In genomic region chr9:123099548-123099947, GRCh38 we compare ENCODE assay signal across 23 cellular contexts.
DNase-seq lines count a peak whose midpoint lies in the region; ATAC-seq, FAIRE-seq and TF ChIP-seq lines count a peak whose summit lies in the region.
"Had no signal": no experiment of that assay in that cellular context is flagged by ENCODE, and none has a peak within 500 bp of the region (broad histone marks: within the 10 kb centered on the region; RNA-seq: fewer than 3 reads in every experiment).

No MANE protein-coding gene starts in this region.

- no peak overlapping the region for H3K4ac ChIP-seq in mesendoderm (ENCODE audit: low read depth, low read length)

- ATAC-seq in activated naive CD8-positive, alpha-beta T cell treated with anti-CD3 and anti-CD28 coated beads, Interleukin-2, amount 50 U/mL, for 24 hours = no peak
- peak; percentile 18; the same call in 2 of the 3 replicates for ATAC-seq in HepG2
- no peak for ATAC-seq in HG02870 (IDR thresholded peaks at IDR 0.05; ENCODE audit: unreplicated experiment)
- no peak for ATAC-seq in GM18511 (IDR thresholded peaks at IDR 0.05; ENCODE audit: unreplicated experiment)

- no peak overlapping the region for H2AK5ac ChIP-seq in mesendoderm (ENCODE audit: low read length)

- TF ChIP-seq EP300 in HepG2 (IDR thresholded peaks at IDR 0.05; ENCODE audit: low read depth in 2 of 2, low read length in 2 of 2) (no peak), HepG2 (CRISPR knock-in tag; IDR thresholded peaks at IDR 0.05; ENCODE audit: borderline replicate concordance) (no peak)

- no peak overlapping the region for H2BK15ac ChIP-seq in mesendoderm (replicated peaks; ENCODE audit: low read depth)

- no peaks in the 10 kb centered on the region for H3K27me3 Mint-ChIP-seq in activated naive CD8-positive, alpha-beta T cell
- H3K27me3 Mint-ChIP-seq in activated naive CD8-positive, alpha-beta T cell treated with anti-CD3 and anti-CD28 coated beads, Interleukin-2, amount 50 U/mL, for 24 hours = no peaks in the 10 kb centered on the region
- H3K27me3 Mint-ChIP-seq in chondrocyte (ENCODE audit: low read depth) (no peaks in the 10 kb centered on the region), type B pancreatic cell (no peaks in the 10 kb centered on the region)
- H3K27me3 Mint-ChIP-seq: CD4-positive, alpha-beta memory T cell had no signal

- POLR2A ChIA-PET in HepG2 (lab: Yijun Ruan, JAX) = interaction anchor here (1.3 to 3.0 kb wide), 3 partner anchors 12 to 225 kb away, joined by 3 to 10 read pairs (median 5); no protein-coding TSS in a partner anchor

- intact Hi-C loops in HepG2 (cut with micrococcal nuclease; ENCODE audit: unreplicated experiment) = no loop called here

- no peak overlapping the region for H3K18ac ChIP-seq in mesendoderm (ENCODE audit: low read length)

- H3K36me3 ChIP-seq in HepG2 (replicated peaks in 1 of 2; ENCODE audit: control insufficient read depth in 1 of 2, insufficient read depth in 2 of 2, low read length in 2 of 2) = peaks cover 13 to 52% of the 10 kb centered on the region in 2 experiments
- H3K36me3 ChIP-seq in mesendoderm (ENCODE audit: control insufficient read depth, insufficient read depth, low read length) = peaks cover 4% of the 10 kb centered on the region

- peak overlapping the region; percentile 55 for H3K27ac Mint-ChIP-seq in activated naive CD8-positive, alpha-beta T cell
- no peak overlapping the region for H3K27ac Mint-ChIP-seq in activated naive CD8-positive, alpha-beta T cell treated with anti-CD3 and anti-CD28 coated beads, Interleukin-2, amount 50 U/mL, for 24 hours
- H3K27ac Mint-ChIP-seq in chondrocyte (ENCODE audit: unreplicated experiment) (peak overlapping the region; percentile 49), type B pancreatic cell (peak overlapping the region; percentile 4)

- H2BK120ac ChIP-seq in mesendoderm (ENCODE audit: low read depth, low read length) = no peak overlapping the region

- TF ChIP-seq POLR2A in HepG2 (IDR thresholded peaks at IDR 0.05; ENCODE audit: insufficient read depth in 1 of 2, low read depth in 2 of 2, low read length in 2 of 2) = no peak

- no peak for DNase-seq in activated naive CD8-positive, alpha-beta T cell treated with anti-CD3 and anti-CD28 coated beads, Interleukin-2, amount 50 U/mL, for 24 hours
- DNase-seq in chondrocyte (ENCODE audit: low spot score) (no peak), HepG2 (ENCODE audit: low spot score) (no peak), type B pancreatic cell (ENCODE audit: extremely low spot score, unreplicated experiment) (no peak), mesendoderm (no peak)
- DNase-seq: CD4-positive, alpha-beta memory T cell; COR-L47; GOT3; HCEC 1CT; NCI-H1092; NCI-H1417 treated with DMSO at 0.1 percent for 48 hours; NCI-H1694 treated with DMSO at 0.1 percent for 48 hours; NCI-H2081 treated with DMSO at 0.1 percent for 48 hours; NCI-H2171; NCI-H524 treated with DMSO at 0.1 percent for 48 hours; NCI-H774; SK-N-SH had no signal

- WGBS in HepG2 (ENCODE audit: low lambda C conversion rate) = 79% methylated on average over 3 of the region's 3 CpGs
- WGBS in mesendoderm (ENCODE audit: extremely low coverage, insufficient coverage, low lambda C conversion rate) = no CpG with 5 or more reads among the region's 3 CpGs

- H3K9me3 Mint-ChIP-seq in activated naive CD8-positive, alpha-beta T cell (ENCODE audit: low read depth) = no peaks in the 10 kb centered on the region
- no peaks in the 10 kb centered on the region for H3K9me3 Mint-ChIP-seq in activated naive CD8-positive, alpha-beta T cell treated with anti-CD3 and anti-CD28 coated beads, Interleukin-2, amount 50 U/mL, for 24 hours
- H3K9me3 Mint-ChIP-seq in chondrocyte (ENCODE audit: low read depth) = no peaks in the 10 kb centered on the region
- H3K9me3 Mint-ChIP-seq in type B pancreatic cell = no peaks in the 10 kb centered on the region

- H3K9ac ChIP-seq in HepG2 (ENCODE audit: insufficient read depth, low read depth, low read length) = no peak overlapping the region
- H3K9ac ChIP-seq in mesendoderm (ENCODE audit: low read length) = no peak overlapping the region
- H3K9ac ChIP-seq: SK-N-SH had no signal

- H3K9me3 ChIP-seq in HepG2 (ENCODE audit: low read length) = no peaks in the 10 kb centered on the region
- H3K9me3 ChIP-seq: SK-N-SH had no signal

- H3K4me3 ChIP-seq in HepG2 (replicated peaks in 1 of 3; ENCODE audit: insufficient read depth in 1 of 3, low read depth in 2 of 3, low read length in 3 of 3) (no peak overlapping the region), mesendoderm (ENCODE audit: low read length) (no peak overlapping the region)

- H4K5ac ChIP-seq in mesendoderm (ENCODE audit: low read length) = no peak overlapping the region

- CTCF ChIA-PET in HepG2 (lab: Yijun Ruan, JAX; ENCODE audit: low intra/inter-chr PET ratio, low total read pairs) = no interaction called here

- H2AFZ ChIP-seq in HepG2 (ENCODE audit: low read length) = no peak overlapping the region

- no peak overlapping the region for H3K56ac ChIP-seq in mesendoderm (ENCODE audit: low read length)

- no peak overlapping the region for H2BK5ac ChIP-seq in mesendoderm (ENCODE audit: low read length)

- H3K79me1 ChIP-seq in mesendoderm (ENCODE audit: low read length) = no peaks in the 10 kb centered on the region

- H3K4me3 Mint-ChIP-seq in activated naive CD8-positive, alpha-beta T cell = no peak overlapping the region
- no peak overlapping the region for H3K4me3 Mint-ChIP-seq in activated naive CD8-positive, alpha-beta T cell treated with anti-CD3 and anti-CD28 coated beads, Interleukin-2, amount 50 U/mL, for 24 hours
- H3K4me3 Mint-ChIP-seq in chondrocyte (ENCODE audit: unreplicated experiment) (no peak overlapping the region), type B pancreatic cell (no peak overlapping the region)
- H3K4me3 Mint-ChIP-seq: CD4-positive, alpha-beta memory T cell had no signal

- H3K4me1 Mint-ChIP-seq in activated naive CD8-positive, alpha-beta T cell (ENCODE audit: low read depth) = no peaks in the 10 kb centered on the region
- H3K4me1 Mint-ChIP-seq in activated naive CD8-positive, alpha-beta T cell treated with anti-CD3 and anti-CD28 coated beads, Interleukin-2, amount 50 U/mL, for 24 hours = peaks cover 4% of the 10 kb centered on the region
- peaks cover 28% of the 10 kb centered on the region for H3K4me1 Mint-ChIP-seq in chondrocyte (ENCODE audit: low read depth)
- peaks cover 15% of the 10 kb centered on the region for H3K4me1 Mint-ChIP-seq in type B pancreatic cell (ENCODE audit: unreplicated experiment)
- H3K4me1 Mint-ChIP-seq: CD4-positive, alpha-beta memory T cell had no signal

- peaks cover 51% of the 10 kb centered on the region for H3K4me1 ChIP-seq in HepG2 (ENCODE audit: insufficient read depth, low read length)
- peaks cover 4% of the 10 kb centered on the region for H3K4me1 ChIP-seq in mesendoderm (ENCODE audit: control insufficient read depth, low read depth, low read length)

- no peaks in the 10 kb centered on the region for H3K79me2 ChIP-seq in HepG2 (ENCODE audit: insufficient read depth, low read length)
- no peaks in the 10 kb centered on the region for H3K79me2 ChIP-seq in mesendoderm (ENCODE audit: control insufficient read depth, insufficient read depth, low read length)

- H3K23ac ChIP-seq in mesendoderm (ENCODE audit: low read length) = no peak overlapping the region

- peaks cover 3% of the 10 kb centered on the region for H3K36me3 Mint-ChIP-seq in activated naive CD8-positive, alpha-beta T cell
- H3K36me3 Mint-ChIP-seq in activated naive CD8-positive, alpha-beta T cell treated with anti-CD3 and anti-CD28 coated beads, Interleukin-2, amount 50 U/mL, for 24 hours (ENCODE audit: low read depth) = peaks cover 19% of the 10 kb centered on the region
- peaks cover 55% of the 10 kb centered on the region for H3K36me3 Mint-ChIP-seq in chondrocyte (ENCODE audit: low read depth)
- H3K36me3 Mint-ChIP-seq in type B pancreatic cell = peaks cover 27% of the 10 kb centered on the region

- H3K4me2 ChIP-seq in HepG2 (ENCODE audit: low read depth, low read length) (no peak overlapping the region), mesendoderm (ENCODE audit: low read length) (no peak overlapping the region)
- H3K4me2 ChIP-seq: SK-N-SH had no signal

- no peak for FAIRE-seq in HepG2 (lab: Jason Lieb, UNC)
- FAIRE-seq: A204.1, RCC 7860 had no signal

- H4K20me1 ChIP-seq in HepG2 (ENCODE audit: insufficient read depth, low read length) = no peaks in the 10 kb centered on the region

- TF ChIP-seq CTCF in chondrocyte (IDR thresholded peaks at IDR 0.05) (no peak), HepG2 (CRISPR knock-in tag; IDR thresholded peaks at IDR 0.05) (no peak), type B pancreatic cell (conservative IDR thresholded peaks at IDR 0.05) (no peak)

- H3K27ac ChIP-seq in HepG2 (ENCODE audit: extremely low read length, insufficient read depth, low read length) = peak overlapping the region; percentile 50
- no peak overlapping the region for H3K27ac ChIP-seq in mesendoderm (ENCODE audit: low read depth, low read length)
- H3K27ac ChIP-seq: HL-60 had no signal

- no peak overlapping the region for H4K8ac ChIP-seq in mesendoderm (ENCODE audit: low read depth, low read length)

- in situ Hi-C loops in HepG2 (cut with HindIII; ENCODE audit: extremely low pct_ligation_motif_present, low pct_unique_long_range_greater_than_20kb) = no loop called here

- H3K27me3 ChIP-seq in HepG2 (ENCODE audit: control insufficient read depth in 1 of 2, insufficient read depth in 2 of 2, low read length in 2 of 2) (no peaks in the 10 kb centered on the region), mesendoderm (ENCODE audit: insufficient read depth, low read length, poor library complexity) (no peaks in the 10 kb centered on the region)

- no TSS peak for BruUV-seq in HepG2 (replicated peaks; lab: Mats Ljungman, UMichigan)

- no peak for TF ChIP-seq RAD21 in HepG2 (CRISPR knock-in tag; IDR thresholded peaks at IDR 0.05)

TF ChIP-seq in HepG2, 621 proteins besides CTCF, POLR2A, EP300 and RAD21 (continues in another document):
- no peak for TF ChIP-seq MXD1 (CRISPR knock-in tag; IDR thresholded peaks at IDR 0.05)
